In genomic region chr13:111140562-111141105, GRCh38 we compare ENCODE assay signal across 7 cellular contexts.
"Had no signal": no experiment of that assay in that cellular context is flagged by ENCODE, and none has a peak within 500 bp of the region (broad histone marks: within the 10 kb centered on the region; RNA-seq: fewer than 3 reads in every experiment).

No MANE protein-coding gene starts in this region.

- H3K4me3 Mint-ChIP-seq: IgD-negative memory B cell had no signal

- H3K4me1 ChIP-seq: HAP-1 had no signal

- H3K36me3 ChIP-seq: HAP-1 had no signal

- H3K27ac Mint-ChIP-seq: IgD-negative memory B cell had no signal

- H3K9me3 Mint-ChIP-seq: IgD-negative memory B cell had no signal

- FAIRE-seq: HTR-8/SVneo had no signal

- DNase-seq: GOT3, H7, KG1 had no signal

- H3K9me3 ChIP-seq: HAP-1 had no signal

- H3K4me3 ChIP-seq: HAP-1 had no signal

- H3K4me1 Mint-ChIP-seq: IgD-negative memory B cell had no signal

- ATAC-seq: HCT116 had no signal
